Comparison of ENCODE assay signal across 1 cellular context in genomic region chr14:75709207-75709812, GRCh38.
TF ChIP-seq lines count a peak whose summit lies in the region.

No MANE protein-coding gene starts in this region.

TF ChIP-seq in HEK293, 187 proteins besides CTCF, POLR2A, EP300 and RAD21 (continued from another document):
- TF ChIP-seq BCL6B (tag by site-specific recombination; IDR thresholded peaks at IDR 0.05) (no peak), ZBTB48 (tag by site-specific recombination; IDR thresholded peaks at IDR 0.05) (0 out of 2 replicates have a peak, but pooled peaks have one; percentile 17), ZNF350 (tag by site-specific recombination; IDR thresholded peaks at IDR 0.05) (no peak), ZSCAN18 (tag by site-specific recombination; IDR thresholded peaks at IDR 0.05) (no peak), ZNF654 (tag by site-specific recombination; IDR thresholded peaks at IDR 0.05; ENCODE audit: low read depth) (peak; percentile 68), PRDM4 (tag by site-specific recombination; IDR thresholded peaks at IDR 0.05) (no peak), ZNF433 (tag by site-specific recombination; IDR thresholded peaks at IDR 0.05; ENCODE audit: low read depth) (no peak)
TF ChIP-seq in HEK293: peak in this region for 3.
